Comparison of ENCODE assay signal across 30 cellular contexts in the genomic region with DNA sequence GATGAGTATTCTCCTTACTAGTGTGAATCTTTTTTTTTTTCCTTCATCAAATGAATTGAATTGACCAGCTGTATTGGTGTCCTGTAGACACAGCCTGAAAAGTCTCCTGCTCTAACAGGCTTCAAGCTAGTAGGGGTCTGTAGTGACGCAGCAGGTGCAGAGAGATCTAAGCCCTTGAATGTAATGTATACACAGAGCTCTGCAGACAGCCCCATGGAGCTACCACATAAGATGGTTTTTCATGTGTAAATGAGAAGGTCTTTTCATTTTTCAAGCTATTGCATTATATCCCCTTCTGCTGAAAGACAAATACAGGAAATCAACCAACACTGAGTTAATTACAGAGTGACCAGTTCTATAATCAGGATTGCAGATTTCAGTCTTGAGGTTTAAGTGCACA. TPM values are rescaled to one million over a fixed set of nuclear protein-coding genes. Genes with fewer than 3 reads are reported as not detected.
"Had no signal": no experiment of that assay in that cellular context is flagged by ENCODE, and none has a peak within 500 bp of the region (broad histone marks: within the 10 kb centered on the region; RNA-seq: fewer than 3 reads in every experiment).

No MANE protein-coding gene starts in this region.

- H3K9me3 Mint-ChIP-seq: neural crest cell had no signal

- H3K4me1 ChIP-seq: breast epithelium, colonic mucosa, heart right ventricle, lower lobe of right lung, sigmoid colon, transverse colon had no signal

- H3K36me3 ChIP-seq: breast epithelium, colonic mucosa, heart right ventricle, lower lobe of right lung, sigmoid colon, transverse colon had no signal

- H3K4me1 Mint-ChIP-seq: activated CD4-positive, alpha-beta T cell treated with anti-CD3 and anti-CD28 coated beads for 36 hours; activated naive CD8-positive, alpha-beta T cell treated with anti-CD3 and anti-CD28 coated beads, Interleukin-2, amount 10 ng/mL, durations not matched to agents 7 days and 5 days; central memory CD8-positive, alpha-beta T cell; immature natural killer cell; stimulated activated naive B cell treated with anti-CD40 and anti-IgM and Interleukin-4, amounts not matched to agents 10 μg/mL and 1 μg/mL and 100 μg/mL, for 72 hours had no signal

- H3K9me3 ChIP-seq: breast epithelium, colonic mucosa, lower lobe of right lung, mucosa of descending colon, sigmoid colon, transverse colon had no signal

- ATAC-seq: activated CD4-positive, alpha-beta T cell treated with anti-CD3 and anti-CD28 coated beads for 36 hours; heart right ventricle; left lobe of liver; lower lobe of right lung; mucosa of descending colon; stimulated activated naive B cell treated with anti-CD40 and anti-IgM and Interleukin-4, amounts not matched to agents 10 μg/mL and 1 μg/mL and 100 μg/mL, for 72 hours had no signal

- H3K4me3 ChIP-seq: breast epithelium, colonic mucosa, dorsolateral prefrontal cortex, heart right ventricle, lower lobe of right lung, mucosa of descending colon, sigmoid colon, transverse colon had no signal

- H3K27ac Mint-ChIP-seq: activated CD4-positive, alpha-beta T cell treated with anti-CD3 and anti-CD28 coated beads for 36 hours; activated naive CD8-positive, alpha-beta T cell treated with anti-CD3 and anti-CD28 coated beads, Interleukin-2, amount 10 ng/mL, durations not matched to agents 7 days and 5 days; immature natural killer cell; progenitor cell of endocrine pancreas; stimulated activated naive B cell treated with anti-CD40 and anti-IgM and Interleukin-4, amounts not matched to agents 10 μg/mL and 1 μg/mL and 100 μg/mL, for 72 hours; T-helper 2 cell treated with Interferon-gamma antibody and Interleukin-4, amounts not matched to agents 5 μg/mL and 100 μg/mL, for 36 hours had no signal

- H3K27me3 ChIP-seq: breast epithelium, colonic mucosa, heart right ventricle, sigmoid colon, transverse colon had no signal

- DNase-seq: activated CD4-positive, alpha-beta T cell treated with anti-CD3 and anti-CD28 coated beads for 36 hours; activated CD4-positive, alpha-beta T cell treated with anti-CD3 and anti-CD28 coated beads, Interleukin-2, amount 50 U/mL, for 48 hours; activated naive CD4-positive, alpha-beta T cell treated with Interleukin-2 at 50 U/mL for 16 hours; activated naive CD8-positive, alpha-beta T cell treated with anti-CD3 and anti-CD28 coated beads, Interleukin-2, amount 10 ng/mL, durations not matched to agents 7 days and 5 days; activated T-cell treated with anti-CD3 and anti-CD28 coated beads, Interleukin-2, amount 50 U/mL, for 48 hours; amniotic stem cell; colonic mucosa; dorsolateral prefrontal cortex; heart right ventricle; immature natural killer cell; lower lobe of right lung; mesendoderm; mucosa of descending colon; sigmoid colon; stimulated activated CD4-positive, alpha-beta T cell treated with anti-CD3 and anti-CD28 coated beads, Interleukin-2, amount 100 ng/mL, for 48 hours; stimulated activated CD8-positive, alpha-beta memory T cell treated with anti-CD3 and anti-CD28 coated beads, Interleukin-4, amount 100 ng/mL, for 48 hours; stimulated activated naive B cell treated with anti-CD40 and anti-IgM and Interleukin-4, amounts not matched to agents 10 μg/mL and 1 μg/mL and 100 μg/mL, for 72 hours; transverse colon had no signal

- H3K27ac ChIP-seq: breast epithelium, colonic mucosa, dorsolateral prefrontal cortex, heart right ventricle, lower lobe of right lung, sigmoid colon, transverse colon, VCaP had no signal

- H3K4me3 Mint-ChIP-seq: activated CD4-positive, alpha-beta T cell treated with anti-CD3 and anti-CD28 coated beads for 36 hours; activated naive CD8-positive, alpha-beta T cell treated with anti-CD3 and anti-CD28 coated beads, Interleukin-2, amount 10 ng/mL, durations not matched to agents 7 days and 5 days; central memory CD8-positive, alpha-beta T cell; immature natural killer cell; neural crest cell; stimulated activated naive B cell treated with anti-CD40 and anti-IgM and Interleukin-4, amounts not matched to agents 10 μg/mL and 1 μg/mL and 100 μg/mL, for 72 hours; T-helper 2 cell treated with Interferon-gamma antibody and Interleukin-4, amounts not matched to agents 5 μg/mL and 100 μg/mL, for 36 hours had no signal

- H3K27me3 Mint-ChIP-seq: activated CD4-positive, alpha-beta T cell treated with anti-CD3 and anti-CD28 coated beads for 36 hours; activated naive CD8-positive, alpha-beta T cell treated with anti-CD3 and anti-CD28 coated beads, Interleukin-2, amount 10 ng/mL, durations not matched to agents 7 days and 5 days; central memory CD8-positive, alpha-beta T cell; progenitor cell of endocrine pancreas; stimulated activated naive B cell treated with anti-CD40 and anti-IgM and Interleukin-4, amounts not matched to agents 10 μg/mL and 1 μg/mL and 100 μg/mL, for 72 hours had no signal

- H3K36me3 Mint-ChIP-seq: activated naive CD8-positive, alpha-beta T cell treated with anti-CD3 and anti-CD28 coated beads, Interleukin-2, amount 10 ng/mL, durations not matched to agents 7 days and 5 days; stimulated activated naive B cell treated with anti-CD40 and anti-IgM and Interleukin-4, amounts not matched to agents 10 μg/mL and 1 μg/mL and 100 μg/mL, for 72 hours had no signal

RNA-seq across cellular contexts. Expression of gene IZUMO3, which starts 43.1 kb away (rescaled TPM):
- total RNA-seq: activated CD4-positive, alpha-beta T cell treated with anti-CD3 and anti-CD28 coated beads for 36 hours; activated naive CD8-positive, alpha-beta T cell treated with anti-CD3 and anti-CD28 coated beads, Interleukin-2, amount 10 ng/mL, durations not matched to agents 7 days and 5 days; breast epithelium; colonic mucosa; dorsolateral prefrontal cortex; epithelial cell of proximal tubule; fibroblast of villous mesenchyme; heart right ventricle; kidney epithelial cell; left lobe of liver; lower lobe of right lung; mucosa of descending colon; neural crest cell; osteocyte; progenitor cell of endocrine pancreas; sigmoid colon; temporal lobe; transverse colon had no signal
- polyA plus RNA-seq: heart right ventricle, immature natural killer cell, sigmoid colon had no signal
